Comparison of ENCODE assay signal across 29 cellular contexts in genomic region chr1:81613803-81614202, GRCh38.
"Had no signal": no experiment of that assay in that cellular context is flagged by ENCODE, and none has a peak within 500 bp of the region (broad histone marks: within the 10 kb centered on the region; RNA-seq: fewer than 3 reads in every experiment).

No MANE protein-coding gene starts in this region.

- FAIRE-seq: colon, endometrium, endothelial cell of umbilical vein, frontal cortex had no signal

- H3K4me3 ChIP-seq: colonic mucosa, coronary artery, dorsolateral prefrontal cortex, esophagus muscularis mucosa, esophagus squamous epithelium, gastrocnemius medialis, gastroesophageal sphincter, heart left ventricle, heart right ventricle had no signal

- H3K27me3 ChIP-seq: colonic mucosa, dorsolateral prefrontal cortex, esophagus muscularis mucosa, esophagus squamous epithelium, foreskin keratinocyte, gastrocnemius medialis, gastroesophageal sphincter, heart left ventricle, heart right ventricle had no signal

- H3K4me1 ChIP-seq: colonic mucosa, esophagus squamous epithelium, foreskin keratinocyte, gastrocnemius medialis, gastroesophageal sphincter, heart left ventricle, heart right ventricle had no signal

- H3K9me3 ChIP-seq: colonic mucosa, esophagus muscularis mucosa, esophagus squamous epithelium, gastrocnemius medialis, gastroesophageal sphincter had no signal

- H3K27ac Mint-ChIP-seq: dendritic cell treated with granulocyte-macrophage colony-stimulating factor and Interleukin-4, amounts not matched to agents 40 ng/mL and 50 ng/mL, for 4 days; effector memory CD8-positive, alpha-beta T cell; endodermal cell had no signal

- H3K27me3 Mint-ChIP-seq: dendritic cell treated with granulocyte-macrophage colony-stimulating factor and Interleukin-4, amounts not matched to agents 40 ng/mL and 50 ng/mL, for 4 days; effector memory CD8-positive, alpha-beta T cell had no signal

- DNase-seq: colonic mucosa; cortex of kidney; dermis blood vessel endothelial cell; dorsolateral prefrontal cortex; effector CD4-positive, alpha-beta T cell; effector CD8-positive, alpha-beta T cell; effector memory CD4-positive, alpha-beta T cell; effector memory CD8-positive, alpha-beta T cell; endodermal cell; erythroblast; esophagus squamous epithelium; foreskin fibroblast; foreskin keratinocyte; foreskin melanocyte; gastrocnemius medialis; glutamatergic neuron; head of caudate nucleus; heart left ventricle; heart right ventricle had no signal

- ATAC-seq: effector memory CD8-positive, alpha-beta T cell; esophagus mucosa; foreskin keratinocyte; gastrocnemius medialis; gastroesophageal sphincter; heart left ventricle; heart right ventricle had no signal

- H3K36me3 ChIP-seq: colonic mucosa, esophagus muscularis mucosa, esophagus squamous epithelium, gastrocnemius medialis, gastroesophageal sphincter, heart left ventricle, heart right ventricle had no signal

- H3K27ac ChIP-seq: colonic mucosa, coronary artery, dorsolateral prefrontal cortex, epithelial cell of prostate, esophagus muscularis mucosa, esophagus squamous epithelium, foreskin keratinocyte, gastrocnemius medialis, gastroesophageal sphincter, heart left ventricle, heart right ventricle had no signal

- H3K4me3 Mint-ChIP-seq: dendritic cell treated with granulocyte-macrophage colony-stimulating factor and Interleukin-4, amounts not matched to agents 40 ng/mL and 50 ng/mL, for 4 days; effector memory CD8-positive, alpha-beta T cell; endodermal cell had no signal
